Comparison of ENCODE assay signal across 9 cellular contexts in genomic region chr4:780730-781492, GRCh38. TPM values are rescaled to one million over a fixed set of nuclear protein-coding genes. Genes with fewer than 3 reads are reported as not detected.
DNase-seq lines count a peak whose midpoint lies in the region; TF ChIP-seq lines count a peak whose summit lies in the region.
"Had no signal": no experiment of that assay in that cellular context is flagged by ENCODE, and none has a peak within 500 bp of the region (broad histone marks: within the 10 kb centered on the region; RNA-seq: fewer than 3 reads in every experiment).

No MANE protein-coding gene starts in this region.

- no TSS peak for BruUV-seq in PC-9 (replicated peaks; lab: Mats Ljungman, UMichigan)

- peak overlapping the region; percentile 88 for H3K4me3 Mint-ChIP-seq in activated CD4-positive, alpha-beta T cell treated with anti-CD3 and anti-CD28 coated beads, Interleukin-2, amount 10 ng/mL, durations not matched to agents 24 days and 14 days
- peak overlapping the region; percentile 88 for H3K4me3 Mint-ChIP-seq in osteocyte (ENCODE audit: unreplicated experiment)

- H3K27ac ChIP-seq in PC-9: peak overlapping the region; percentile 92

- H3F3A ChIP-seq in PC-9 (ENCODE audit: insufficient read depth, low read depth): peaks cover 52% of the 10 kb centered on the region; the same call in 1 of the 2 replicates

- no peaks in the 10 kb centered on the region for H3K9me3 Mint-ChIP-seq in activated CD4-positive, alpha-beta T cell treated with anti-CD3 and anti-CD28 coated beads, Interleukin-2, amount 10 ng/mL, durations not matched to agents 24 days and 14 days
- H3K9me3 Mint-ChIP-seq in osteocyte (ENCODE audit: unreplicated experiment): no peaks in the 10 kb centered on the region

- H3K79me2 ChIP-seq in PC-9 (ENCODE audit: low read depth): peaks cover 56% of the 10 kb centered on the region

- peaks cover 15% of the 10 kb centered on the region for H3K27me3 Mint-ChIP-seq in activated CD4-positive, alpha-beta T cell treated with anti-CD3 and anti-CD28 coated beads, Interleukin-2, amount 10 ng/mL, durations not matched to agents 24 days and 14 days
- H3K27me3 Mint-ChIP-seq in osteocyte (ENCODE audit: unreplicated experiment): no peaks in the 10 kb centered on the region

- TF ChIP-seq CTCF in PC-9 (conservative IDR thresholded peaks at IDR 0.05): no peak
- TF ChIP-seq CTCF in epithelial cell of proximal tubule (conservative IDR thresholded peaks at IDR 0.05; ENCODE audit: low read depth, low read length): no peak
- no peak for TF ChIP-seq CTCF in osteocyte (IDR thresholded peaks at IDR 0.05)

- no peaks in the 10 kb centered on the region for H3K9me2 ChIP-seq in PC-9 (ENCODE audit: insufficient read depth)

- H3K4me3 ChIP-seq in PC-9 (peak overlapping the region; percentile 90), epithelial cell of proximal tubule (ENCODE audit: low read depth, low read length) (peak overlapping the region; percentile 99)

- no peaks in the 10 kb centered on the region for H3K27me3 ChIP-seq in PC-9 (ENCODE audit: insufficient read depth, low read depth)

- H3K4me1 ChIP-seq in PC-9 (replicated peaks; ENCODE audit: insufficient read depth): peaks cover 24% of the 10 kb centered on the region

- H2AFZ ChIP-seq in PC-9: peak overlapping the region; percentile 70

- peak overlapping the region; percentile 98 for H3K4me2 ChIP-seq in PC-9

- peaks cover 40% of the 10 kb centered on the region for H3K36me3 Mint-ChIP-seq in activated CD4-positive, alpha-beta T cell treated with anti-CD3 and anti-CD28 coated beads, Interleukin-2, amount 10 ng/mL, durations not matched to agents 24 days and 14 days (ENCODE audit: low read depth)
- peaks cover 29% of the 10 kb centered on the region for H3K36me3 Mint-ChIP-seq in osteocyte (ENCODE audit: unreplicated experiment)

- peaks cover 47% of the 10 kb centered on the region for H4K20me1 ChIP-seq in PC-9 (ENCODE audit: insufficient read depth)

- peaks cover 32% of the 10 kb centered on the region for H3K36me3 ChIP-seq in PC-9 (ENCODE audit: low read depth)

- DNase-seq in activated CD4-positive, alpha-beta T cell treated with anti-CD3 and anti-CD28 coated beads, Interleukin-2, amount 10 ng/mL, durations not matched to agents 24 days and 14 days: peak; percentile 60
- no peak for DNase-seq in activated CD4-positive, alpha-beta T cell treated with anti-CD3 and anti-CD28 coated beads for 48 hours
- DNase-seq in PC-9 (no peak), epithelial cell of proximal tubule (ENCODE audit: low read depth) (no peak), osteocyte (ENCODE audit: extremely low spot score, unreplicated experiment) (no peak), NCI-H1048 (lab: John Stamatoyannopoulos, UW) (no peak), HK-2 (ENCODE audit: unreplicated experiment) (no peak)
- no peak for DNase-seq in activated CD4-positive, alpha-beta T cell treated with anti-CD3 and anti-CD28 coated beads, Interleukin-2, amount 50 U/mL, for 4 hours

- H3K27ac Mint-ChIP-seq in activated CD4-positive, alpha-beta T cell treated with anti-CD3 and anti-CD28 coated beads, Interleukin-2, amount 10 ng/mL, durations not matched to agents 24 days and 14 days: peak overlapping the region; percentile 95
- H3K27ac Mint-ChIP-seq in osteocyte (ENCODE audit: unreplicated experiment): peak overlapping the region; percentile 84

- CTCF ChIA-PET in PC-9 (lab: Charles Lee): no interaction called here

- POLR2A ChIA-PET in PC-9 (lab: Charles Lee; ENCODE audit: unreplicated experiment): interaction anchor here (0.5 kb wide), 1 partner anchor 47 kb away, joined by 11 read pairs; no protein-coding TSS in a partner anchor

- H3K9me3 ChIP-seq in PC-9 (ENCODE audit: insufficient read depth, low read depth): no peaks in the 10 kb centered on the region

- intact Hi-C loops in activated CD4-positive, alpha-beta T cell treated with anti-CD3 and anti-CD28 coated beads, Interleukin-2, amount 10 ng/mL, durations not matched to agents 24 days and 14 days (cut with micrococcal nuclease): loop anchor here (1.0 to 5.0 kb wide), 6 partner anchors 46 to 566 kb away; partner anchors contain the start of genes ATP5ME, CPLX1, DGKQ and GAK
- intact Hi-C loops in PC-9 (cut with micrococcal nuclease; ENCODE audit: unreplicated experiment): loop anchor here (10.0 kb wide), 1 partner anchor 54 kb away; no protein-coding TSS in a partner anchor

- peaks cover 42% of the 10 kb centered on the region for H3K4me1 Mint-ChIP-seq in activated CD4-positive, alpha-beta T cell treated with anti-CD3 and anti-CD28 coated beads, Interleukin-2, amount 10 ng/mL, durations not matched to agents 24 days and 14 days
- H3K4me1 Mint-ChIP-seq in osteocyte (ENCODE audit: unreplicated experiment): peaks cover 31% of the 10 kb centered on the region

RNA-seq across cellular contexts. Expression of gene CPLX1, which starts 45.0 kb away (rescaled TPM):
- 1.0 and 1.7 TPM in 2 replicates for total RNA-seq in activated CD4-positive, alpha-beta T cell treated with anti-CD3 and anti-CD28 coated beads, Interleukin-2, amount 10 ng/mL, durations not matched to agents 24 days and 14 days
- total RNA-seq in PC-9 (2021) (2.2 and 3.9 TPM in 2 replicates), epithelial cell of proximal tubule (0.81 TPM in 1 of 2 replicates, not detected in the other), osteocyte (not detected in 2 replicates)
- total RNA-seq: Daoy had no signal
